ENCODE assay signal across 1 cellular context in the genomic region with DNA sequence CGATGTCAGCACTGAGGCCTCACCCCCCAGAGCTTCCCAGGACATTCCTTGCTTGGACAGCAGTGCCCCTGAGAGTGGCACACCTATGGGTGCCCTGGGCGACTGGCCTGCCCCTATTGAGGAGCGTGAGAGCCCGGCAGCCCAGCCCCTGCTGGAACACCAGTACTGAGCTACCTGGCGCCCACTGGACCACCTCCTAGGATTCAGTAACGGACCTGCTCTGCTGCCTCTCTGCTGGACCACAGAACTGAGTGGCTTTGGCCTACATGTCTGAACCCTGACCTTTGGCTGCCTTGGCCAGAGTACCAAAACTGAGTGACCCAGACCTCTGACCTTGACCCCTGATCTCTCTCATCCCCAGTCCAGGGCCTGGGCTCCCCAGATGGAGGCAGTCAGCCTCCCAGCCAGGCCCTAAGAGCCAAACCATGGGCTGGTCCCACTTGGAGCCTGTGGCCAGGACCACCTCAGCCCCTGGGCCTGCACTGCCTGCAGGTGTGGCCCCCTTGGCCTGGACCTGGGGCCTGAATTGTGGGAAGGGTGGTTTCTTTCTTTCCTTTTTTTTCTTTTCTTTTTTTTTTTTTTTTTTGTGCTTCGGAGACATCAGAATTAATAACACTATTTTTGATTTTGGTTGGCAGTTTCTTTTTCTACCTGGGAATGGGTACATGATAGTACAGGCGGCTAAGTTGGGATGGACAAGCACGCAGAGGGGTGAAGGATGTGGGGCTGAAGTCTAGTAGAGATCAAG.
TF ChIP-seq lines count a peak whose summit lies in the region.

No MANE protein-coding gene starts in this region.

TF ChIP-seq in H1, 55 proteins besides CTCF, POLR2A, EP300 and RAD21:
- no peak for TF ChIP-seq SUZ12 (IDR thresholded peaks at IDR 0.05; ENCODE audit: low read length)
- TF ChIP-seq EZH2 (IDR thresholded peaks at IDR 0.05; ENCODE audit: low read depth, low read length, severe bottlenecking): no peak
- no peak for TF ChIP-seq EGR1 (IDR thresholded peaks at IDR 0.05; ENCODE audit: borderline replicate concordance, low read depth, low read length)
- TF ChIP-seq CEBPB (IDR thresholded peaks at IDR 0.05; ENCODE audit: low read depth, low read length): no peak
- no peak for TF ChIP-seq TAF1 (IDR thresholded peaks at IDR 0.05; ENCODE audit: low read depth, low read length)
- no peak for TF ChIP-seq SIX5 (IDR thresholded peaks at IDR 0.05; ENCODE audit: low read depth, low read length)
- TF ChIP-seq CTBP2 (IDR thresholded peaks at IDR 0.05; ENCODE audit: borderline replicate concordance, insufficient read depth, insufficient read length, low read length): no peak
- TF ChIP-seq, protein P1, sequence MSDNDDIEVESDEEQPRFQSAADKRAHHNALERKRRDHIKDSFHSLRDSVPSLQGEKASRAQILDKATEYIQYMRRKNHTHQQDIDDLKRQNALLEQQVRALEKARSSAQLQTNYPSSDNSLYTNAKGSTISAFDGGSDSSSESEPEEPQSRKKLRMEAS (IDR thresholded peaks at IDR 0.05): no peak
- no peak for TF ChIP-seq RXRA (IDR thresholded peaks at IDR 0.05; ENCODE audit: insufficient read depth, low read depth, low read length)
- TF ChIP-seq ASH2L (IDR thresholded peaks at IDR 0.05; ENCODE audit: low read length): no peak
- TF ChIP-seq SP2 (IDR thresholded peaks at IDR 0.05; ENCODE audit: low read length): no peak
- TF ChIP-seq, protein P2, sequence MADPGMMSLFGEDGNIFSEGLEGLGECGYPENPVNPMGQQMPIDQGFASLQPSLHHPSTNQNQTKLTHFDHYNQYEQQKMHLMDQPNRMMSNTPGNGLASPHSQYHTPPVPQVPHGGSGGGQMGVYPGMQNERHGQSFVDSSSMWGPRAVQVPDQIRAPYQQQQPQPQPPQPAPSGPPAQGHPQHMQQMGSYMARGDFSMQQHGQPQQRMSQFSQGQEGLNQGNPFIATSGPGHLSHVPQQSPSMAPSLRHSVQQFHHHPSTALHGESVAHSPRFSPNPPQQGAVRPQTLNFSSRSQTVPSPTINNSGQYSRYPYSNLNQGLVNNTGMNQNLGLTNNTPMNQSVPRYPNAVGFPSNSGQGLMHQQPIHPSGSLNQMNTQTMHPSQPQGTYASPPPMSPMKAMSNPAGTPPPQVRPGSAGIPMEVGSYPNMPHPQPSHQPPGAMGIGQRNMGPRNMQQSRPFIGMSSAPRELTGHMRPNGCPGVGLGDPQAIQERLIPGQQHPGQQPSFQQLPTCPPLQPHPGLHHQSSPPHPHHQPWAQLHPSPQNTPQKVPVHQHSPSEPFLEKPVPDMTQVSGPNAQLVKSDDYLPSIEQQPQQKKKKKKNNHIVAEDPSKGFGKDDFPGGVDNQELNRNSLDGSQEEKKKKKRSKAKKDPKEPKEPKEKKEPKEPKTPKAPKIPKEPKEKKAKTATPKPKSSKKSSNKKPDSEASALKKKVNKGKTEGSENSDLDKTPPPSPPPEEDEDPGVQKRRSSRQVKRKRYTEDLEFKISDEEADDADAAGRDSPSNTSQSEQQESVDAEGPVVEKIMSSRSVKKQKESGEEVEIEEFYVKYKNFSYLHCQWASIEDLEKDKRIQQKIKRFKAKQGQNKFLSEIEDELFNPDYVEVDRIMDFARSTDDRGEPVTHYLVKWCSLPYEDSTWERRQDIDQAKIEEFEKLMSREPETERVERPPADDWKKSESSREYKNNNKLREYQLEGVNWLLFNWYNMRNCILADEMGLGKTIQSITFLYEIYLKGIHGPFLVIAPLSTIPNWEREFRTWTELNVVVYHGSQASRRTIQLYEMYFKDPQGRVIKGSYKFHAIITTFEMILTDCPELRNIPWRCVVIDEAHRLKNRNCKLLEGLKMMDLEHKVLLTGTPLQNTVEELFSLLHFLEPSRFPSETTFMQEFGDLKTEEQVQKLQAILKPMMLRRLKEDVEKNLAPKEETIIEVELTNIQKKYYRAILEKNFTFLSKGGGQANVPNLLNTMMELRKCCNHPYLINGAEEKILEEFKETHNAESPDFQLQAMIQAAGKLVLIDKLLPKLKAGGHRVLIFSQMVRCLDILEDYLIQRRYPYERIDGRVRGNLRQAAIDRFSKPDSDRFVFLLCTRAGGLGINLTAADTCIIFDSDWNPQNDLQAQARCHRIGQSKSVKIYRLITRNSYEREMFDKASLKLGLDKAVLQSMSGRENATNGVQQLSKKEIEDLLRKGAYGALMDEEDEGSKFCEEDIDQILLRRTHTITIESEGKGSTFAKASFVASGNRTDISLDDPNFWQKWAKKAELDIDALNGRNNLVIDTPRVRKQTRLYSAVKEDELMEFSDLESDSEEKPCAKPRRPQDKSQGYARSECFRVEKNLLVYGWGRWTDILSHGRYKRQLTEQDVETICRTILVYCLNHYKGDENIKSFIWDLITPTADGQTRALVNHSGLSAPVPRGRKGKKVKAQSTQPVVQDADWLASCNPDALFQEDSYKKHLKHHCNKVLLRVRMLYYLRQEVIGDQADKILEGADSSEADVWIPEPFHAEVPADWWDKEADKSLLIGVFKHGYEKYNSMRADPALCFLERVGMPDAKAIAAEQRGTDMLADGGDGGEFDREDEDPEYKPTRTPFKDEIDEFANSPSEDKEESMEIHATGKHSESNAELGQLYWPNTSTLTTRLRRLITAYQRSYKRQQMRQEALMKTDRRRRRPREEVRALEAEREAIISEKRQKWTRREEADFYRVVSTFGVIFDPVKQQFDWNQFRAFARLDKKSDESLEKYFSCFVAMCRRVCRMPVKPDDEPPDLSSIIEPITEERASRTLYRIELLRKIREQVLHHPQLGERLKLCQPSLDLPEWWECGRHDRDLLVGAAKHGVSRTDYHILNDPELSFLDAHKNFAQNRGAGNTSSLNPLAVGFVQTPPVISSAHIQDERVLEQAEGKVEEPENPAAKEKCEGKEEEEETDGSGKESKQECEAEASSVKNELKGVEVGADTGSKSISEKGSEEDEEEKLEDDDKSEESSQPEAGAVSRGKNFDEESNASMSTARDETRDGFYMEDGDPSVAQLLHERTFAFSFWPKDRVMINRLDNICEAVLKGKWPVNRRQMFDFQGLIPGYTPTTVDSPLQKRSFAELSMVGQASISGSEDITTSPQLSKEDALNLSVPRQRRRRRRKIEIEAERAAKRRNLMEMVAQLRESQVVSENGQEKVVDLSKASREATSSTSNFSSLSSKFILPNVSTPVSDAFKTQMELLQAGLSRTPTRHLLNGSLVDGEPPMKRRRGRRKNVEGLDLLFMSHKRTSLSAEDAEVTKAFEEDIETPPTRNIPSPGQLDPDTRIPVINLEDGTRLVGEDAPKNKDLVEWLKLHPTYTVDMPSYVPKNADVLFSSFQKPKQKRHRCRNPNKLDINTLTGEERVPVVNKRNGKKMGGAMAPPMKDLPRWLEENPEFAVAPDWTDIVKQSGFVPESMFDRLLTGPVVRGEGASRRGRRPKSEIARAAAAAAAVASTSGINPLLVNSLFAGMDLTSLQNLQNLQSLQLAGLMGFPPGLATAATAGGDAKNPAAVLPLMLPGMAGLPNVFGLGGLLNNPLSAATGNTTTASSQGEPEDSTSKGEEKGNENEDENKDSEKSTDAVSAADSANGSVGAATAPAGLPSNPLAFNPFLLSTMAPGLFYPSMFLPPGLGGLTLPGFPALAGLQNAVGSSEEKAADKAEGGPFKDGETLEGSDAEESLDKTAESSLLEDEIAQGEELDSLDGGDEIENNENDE (IDR thresholded peaks at IDR 0.05; ENCODE audit: insufficient replicate concordance, low read length): no peak
- TF ChIP-seq KDM1A (IDR thresholded peaks at IDR 0.05; ENCODE audit: borderline replicate concordance, low read length): no peak
- TF ChIP-seq POLR2AphosphoS5 (IDR thresholded peaks at IDR 0.05; ENCODE audit: low read depth, low read length): no peak
